ENCODE assay signal across 11 cellular contexts in the genomic region with DNA sequence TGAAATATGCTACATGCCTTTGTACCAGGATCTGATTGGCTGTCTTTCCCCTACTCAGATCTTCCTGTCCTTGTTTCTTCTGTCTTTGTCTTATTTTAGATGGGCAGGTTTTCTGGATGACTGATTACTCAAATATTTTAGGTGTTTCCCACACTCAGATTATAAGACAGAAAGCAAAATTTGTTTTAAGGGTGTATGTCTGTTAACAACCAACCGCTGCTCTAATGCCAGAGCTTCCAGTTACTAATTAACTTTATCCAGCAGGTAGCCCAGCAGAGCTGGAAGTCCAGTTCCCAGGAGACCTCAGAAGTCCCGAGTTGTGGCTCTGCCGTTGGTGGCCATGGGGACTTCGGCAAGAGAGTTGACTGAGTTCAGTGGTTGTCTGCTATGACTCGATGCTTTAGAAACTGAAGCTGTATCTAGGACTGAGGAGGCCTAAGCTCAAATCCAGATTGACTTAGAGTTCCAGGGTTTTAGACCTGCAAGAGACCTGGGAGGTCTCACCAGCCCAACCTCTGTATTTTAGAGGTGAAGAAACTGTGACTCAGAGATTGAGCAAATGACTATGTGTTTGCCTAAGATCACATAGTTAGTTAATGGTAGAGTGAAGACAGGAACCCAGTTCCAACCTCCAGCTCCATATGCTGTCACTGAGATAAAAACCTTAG. TPM values are rescaled to one million over a fixed set of nuclear protein-coding genes. Genes with fewer than 3 reads are reported as not detected.
DNase-seq lines count a peak whose midpoint lies in the region; ATAC-seq and TF ChIP-seq lines count a peak whose summit lies in the region.
"Had no signal": no experiment of that assay in that cellular context is flagged by ENCODE, and none has a peak within 500 bp of the region (broad histone marks: within the 10 kb centered on the region; RNA-seq: fewer than 3 reads in every experiment).

No MANE protein-coding gene starts in this region.

- H3K4me3 Mint-ChIP-seq in activated CD4-positive, alpha-beta memory T cell treated with anti-CD3 and anti-CD28 coated beads for 36 hours: peak overlapping the region; percentile 66
- no peak overlapping the region for H3K4me3 Mint-ChIP-seq in CD4-positive, alpha-beta memory T cell
- H3K4me3 Mint-ChIP-seq in T-helper 17 cell: no peak overlapping the region

- intact Hi-C loops in activated CD4-positive, alpha-beta memory T cell treated with anti-CD3 and anti-CD28 coated beads for 36 hours (cut with micrococcal nuclease): loop anchor here (1.0 to 2.0 kb wide), 2 partner anchors 99 to 692 kb away; no protein-coding TSS in a partner anchor
- intact Hi-C loops in left lung (cut with DNase I): no loop called here
- intact Hi-C loops in CD4-positive, alpha-beta memory T cell (cut with micrococcal nuclease): no loop called here

- WGBS in tibial nerve, 2 donors: 86 to 88% methylated on average over 5 of the region's 5 CpGs

- in situ Hi-C loops in Caki2 (cut with HindIII; ENCODE audit: low pct_unique_long_range_greater_than_20kb, low sequenced_read_pairs): no loop called here

- no peaks in the 10 kb centered on the region for H3K9me3 Mint-ChIP-seq in activated CD4-positive, alpha-beta memory T cell treated with anti-CD3 and anti-CD28 coated beads for 36 hours
- H3K9me3 Mint-ChIP-seq in CD4-positive, alpha-beta memory T cell: no peaks in the 10 kb centered on the region

- TF ChIP-seq CTCF in left lung (IDR thresholded peaks at IDR 0.05) (no peak), tibial nerve (IDR thresholded peaks at IDR 0.05) (no peak)

- H3K36me3 ChIP-seq in left lung (peaks cover 0 to 61% of the 10 kb centered on the region in 2 donors), tibial nerve (no peaks in the 10 kb centered on the region)
- no peaks in the 10 kb centered on the region for H3K36me3 ChIP-seq in CD4-positive, alpha-beta memory T cell (ENCODE audit: insufficient read depth, low read length)

- H3K27me3 ChIP-seq in left lung (no peaks in the 10 kb centered on the region), tibial nerve (no peaks in the 10 kb centered on the region)
- H3K27me3 ChIP-seq in CD4-positive, alpha-beta memory T cell (ENCODE audit: insufficient read depth, low read length): no peaks in the 10 kb centered on the region

- TF ChIP-seq EP300 in tibial nerve (IDR thresholded peaks at IDR 0.05): no peak

- TF ChIP-seq POLR2A in tibial nerve (IDR thresholded peaks at IDR 0.05): no peak

- CTCF ChIA-PET in activated CD4-positive, alpha-beta memory T cell treated with anti-CD3 and anti-CD28 coated beads for 36 hours (lab: Charles Lee): interaction anchor here (1.0 to 4.4 kb wide), 18 partner anchors 12 to 444 kb away, joined by 3 to 46 read pairs (median 5); no protein-coding TSS in a partner anchor
- CTCF ChIA-PET in CD4-positive, alpha-beta memory T cell (lab: Charles Lee; ENCODE audit: partially characterized antibody): interaction anchor here (1.1 to 2.5 kb wide), 3 partner anchors 9 to 241 kb away, joined by 3 to 9 read pairs (median 5); no protein-coding TSS in a partner anchor

- H3K27ac ChIP-seq in left lung: no peak overlapping the region
- no peak overlapping the region for H3K27ac ChIP-seq in CD4-positive, alpha-beta memory T cell (ENCODE audit: low read depth, low read length)
- no peak overlapping the region for H3K27ac ChIP-seq in tibial nerve

- ATAC-seq in GM21723 (IDR thresholded peaks at IDR 0.05; ENCODE audit: unreplicated experiment) (peak; percentile 57), left lung (peak; percentile 49), T-helper 17 cell (no peak)
- ATAC-seq: right cardiac atrium had no signal

- H3K4me3 ChIP-seq in left lung: no peak overlapping the region
- no peak overlapping the region for H3K4me3 ChIP-seq in CD4-positive, alpha-beta memory T cell (ENCODE audit: low read length in 2 of 2)
- H3K4me3 ChIP-seq in tibial nerve: no peak overlapping the region

- H3K4me1 Mint-ChIP-seq in activated CD4-positive, alpha-beta memory T cell treated with anti-CD3 and anti-CD28 coated beads for 36 hours (ENCODE audit: low read depth): peaks cover 36% of the 10 kb centered on the region
- peaks cover 0 to 4% (median 0%) of the 10 kb centered on the region in 4 donors for H3K4me1 Mint-ChIP-seq in CD4-positive, alpha-beta memory T cell
- peaks cover 7% of the 10 kb centered on the region for H3K4me1 Mint-ChIP-seq in T-helper 17 cell

- peaks cover 4 to 20% of the 10 kb centered on the region in 2 donors for H3K4me1 ChIP-seq in left lung
- no peaks in the 10 kb centered on the region for H3K4me1 ChIP-seq in CD4-positive, alpha-beta memory T cell (ENCODE audit: insufficient read depth, low read length)
- H3K4me1 ChIP-seq in tibial nerve: peaks cover 0 to 4% (median 2%) of the 10 kb centered on the region in 4 donors

- DNase-seq in Caki2 (ENCODE audit: low read depth) (peak; percentile 66), left lung (no peak), SHP77 treated with DMSO at 0.1 percent for 48 hours (lab: John Stamatoyannopoulos, UW) (no peak), tibial nerve (ENCODE audit: low spot score in 2 of 2) (no peak), T-helper 17 cell (no peak)
- peak; percentile 63 for DNase-seq in activated CD4-positive, alpha-beta memory T cell treated with anti-CD3 and anti-CD28 coated beads for 36 hours
- DNase-seq in CD4-positive, alpha-beta memory T cell: no peak
- DNase-seq: effector CD4-positive, alpha-beta T cell; NCI-H1048; right cardiac atrium had no signal

- POLR2A ChIA-PET in activated CD4-positive, alpha-beta memory T cell treated with anti-CD3 and anti-CD28 coated beads for 36 hours (lab: Charles Lee): interaction anchor here (0.5 to 4.1 kb wide), 16 partner anchors 13 to 368 kb away, joined by 3 to 28 read pairs (median 5); no protein-coding TSS in a partner anchor
- POLR2A ChIA-PET in CD4-positive, alpha-beta memory T cell (lab: Charles Lee; ENCODE audit: partially characterized antibody): no interaction called here

- H3K27me3 Mint-ChIP-seq in activated CD4-positive, alpha-beta memory T cell treated with anti-CD3 and anti-CD28 coated beads for 36 hours: peaks cover 14% of the 10 kb centered on the region
- H3K27me3 Mint-ChIP-seq in CD4-positive, alpha-beta memory T cell: peaks cover 4 to 10% of the 10 kb centered on the region in 2 donors
- H3K27me3 Mint-ChIP-seq in T-helper 17 cell: peaks cover 40% of the 10 kb centered on the region

- H3K27ac Mint-ChIP-seq in activated CD4-positive, alpha-beta memory T cell treated with anti-CD3 and anti-CD28 coated beads for 36 hours: peak overlapping the region; percentile 93
- no peak overlapping the region for H3K27ac Mint-ChIP-seq in CD4-positive, alpha-beta memory T cell
- H3K27ac Mint-ChIP-seq in T-helper 17 cell: no peak overlapping the region

- H3K36me3 Mint-ChIP-seq in activated CD4-positive, alpha-beta memory T cell treated with anti-CD3 and anti-CD28 coated beads for 36 hours: no peaks in the 10 kb centered on the region
- no peaks in the 10 kb centered on the region for H3K36me3 Mint-ChIP-seq in CD4-positive, alpha-beta memory T cell
- H3K36me3 Mint-ChIP-seq in T-helper 17 cell (ENCODE audit: low read depth): no peaks in the 10 kb centered on the region

- H3K9me3 ChIP-seq in left lung (no peaks in the 10 kb centered on the region), tibial nerve (no peaks in the 10 kb centered on the region), T-helper 17 cell (ENCODE audit: control insufficient read depth, low read length, poor library complexity, severe bottlenecking) (no peaks in the 10 kb centered on the region)
- no peaks in the 10 kb centered on the region for H3K9me3 ChIP-seq in CD4-positive, alpha-beta memory T cell (ENCODE audit: control insufficient read depth in 1 of 2, low read length in 2 of 2)

RNA-seq across cellular contexts. Expression of a gene that starts 7.5 kb away (rescaled TPM):
- total RNA-seq in Caki2 (2014; rRNA removed; shearing (Covaris generic); ENCODE audit: low replicate concordance): 0.78 and 3.2 TPM in 2 replicates
- 10 to 100 TPM; 35.6 to 36.2 TPM for total RNA-seq in activated CD4-positive, alpha-beta memory T cell treated with anti-CD3 and anti-CD28 coated beads for 36 hours
- 100 to 1,000 TPM in 1 of 2 donors, 1 to 10 TPM in 1; 4.9 to 195 TPM for total RNA-seq in left lung
- not detected for total RNA-seq in CD4-positive, alpha-beta memory T cell
- 1 to 10 TPM in 1 of 2 donors, under 1 TPM in 1; 0.61 to 2.1 TPM for polyA plus RNA-seq in CD4-positive, alpha-beta memory T cell
- 10 to 100 TPM in 1 of 4 donors, 1 to 10 TPM in 3; 3.6 to 17.7 (median 7.5) TPM for total RNA-seq in tibial nerve
- 1 to 10 TPM; 1.1 to 1.9 TPM for total RNA-seq in T-helper 17 cell

Comparison
In these comparisons a context has a peak if more than half of its experiments do, and no peak if none do; other contexts are left out.
1. DNase-seq: peak in Caki2 (single experiment) and activated CD4-positive, alpha-beta memory T cell treated with anti-CD3 and anti-CD28 coated beads for 36 hours (single experiment); none in left lung (0 of 2), SHP77 treated with DMSO at 0.1 percent for 48 hours (single experiment), CD4-positive, alpha-beta memory T cell (0 of 5), tibial nerve (0 of 2) and T-helper 17 cell (0 of 3).